ENCODE assay signal across 20 cellular contexts in genomic region chr11:74100735-74101134, GRCh38.
DNase-seq lines count a peak whose midpoint lies in the region; ATAC-seq and TF ChIP-seq lines count a peak whose summit lies in the region.
"Had no signal": no experiment of that assay in that cellular context is flagged by ENCODE, and none has a peak within 500 bp of the region (broad histone marks: within the 10 kb centered on the region; RNA-seq: fewer than 3 reads in every experiment).

No MANE protein-coding gene starts in this region.

- DNase-seq in DMS79 treated with DMSO at 0.1 percent for 48 hours (lab: John Stamatoyannopoulos, UW) (peak; percentile 12), DMS79 (lab: John Stamatoyannopoulos, UW) (no peak), NCI-H2196 (lab: John Stamatoyannopoulos, UW; ENCODE audit: unreplicated experiment) (peak; percentile 45), NCI-H2196 treated with DMSO at 0.1 percent for 48 hours (lab: John Stamatoyannopoulos, UW; ENCODE audit: unreplicated experiment) (no peak), NCI-H2029 treated with DMSO at 0.1 percent for 48 hours (lab: John Stamatoyannopoulos, UW) (peak; percentile 37), memory B cell (ENCODE audit: low spot score in 2 of 2) (no peak), foreskin keratinocyte (no peak), SKM-1 treated with dmso at 0.1 percent for 144 hours (lab: John Stamatoyannopoulos, UW; ENCODE audit: unreplicated experiment) (no peak)
- DNase-seq: AML-193; Caco-2; CD4-positive, alpha-beta T cell; GF-D8; GOT3; H7; HFFc6 had no signal

- peaks cover 42% of the 10 kb centered on the region for H3K36me3 Mint-ChIP-seq in memory B cell

- H3K27ac Mint-ChIP-seq in memory B cell = peak overlapping the region; percentile 25
- H3K27ac Mint-ChIP-seq: CD4-positive, alpha-beta T cell; HFFc6 had no signal

- no peaks in the 10 kb centered on the region for H3K9me3 Mint-ChIP-seq in memory B cell
- H3K9me3 Mint-ChIP-seq: CD4-positive, alpha-beta T cell; HFFc6 had no signal

- no peak overlapping the region for H3K27ac ChIP-seq in foreskin keratinocyte
- H3K27ac ChIP-seq: 22Rv1, A549, C4-2B, HL-60 had no signal

- ATAC-seq in memory B cell (ENCODE audit: low read depth) (no peak), foreskin keratinocyte (no peak)
- ATAC-seq: A549, HCT116 had no signal

- H3K4me1 Mint-ChIP-seq in memory B cell = peaks cover 5% of the 10 kb centered on the region

- H3K4me3 Mint-ChIP-seq in memory B cell = no peak overlapping the region
- H3K4me3 Mint-ChIP-seq: CD4-positive, alpha-beta T cell; HFFc6 had no signal

- no peaks in the 10 kb centered on the region for H3K27me3 Mint-ChIP-seq in memory B cell
- H3K27me3 Mint-ChIP-seq: CD4-positive, alpha-beta T cell had no signal

- H3K27me3 ChIP-seq in foreskin keratinocyte = no peaks in the 10 kb centered on the region

- TF ChIP-seq CTCF in foreskin keratinocyte (conservative IDR thresholded peaks at IDR 0.05) = no peak

- H3K4me1 ChIP-seq in foreskin keratinocyte = no peaks in the 10 kb centered on the region
- H3K4me1 ChIP-seq: A549 had no signal

Comparison
In these comparisons a context has a peak if more than half of its experiments do, and no peak if none do; other contexts are left out.
1. DNase-seq: peak in DMS79 treated with DMSO at 0.1 percent for 48 hours (single experiment), NCI-H2196 (single experiment) and NCI-H2029 treated with DMSO at 0.1 percent for 48 hours (single experiment); none in DMS79 (single experiment), NCI-H2196 treated with DMSO at 0.1 percent for 48 hours (single experiment), memory B cell (0 of 2), foreskin keratinocyte (0 of 2) and SKM-1 treated with dmso at 0.1 percent for 144 hours (single experiment).